Comparison of ENCODE assay signal across 26 cellular contexts in genomic region chr19:4773047-4773640, GRCh38. TPM values are rescaled to one million over a fixed set of nuclear protein-coding genes. Genes with fewer than 3 reads are reported as not detected.
DNase-seq lines count a peak whose midpoint lies in the region; ATAC-seq, FAIRE-seq and TF ChIP-seq lines count a peak whose summit lies in the region.
"Had no signal": no experiment of that assay in that cellular context is flagged by ENCODE, and none has a peak within 500 bp of the region (broad histone marks: within the 10 kb centered on the region; RNA-seq: fewer than 3 reads in every experiment).

No MANE protein-coding gene starts in this region.

- no peak overlapping the region for H3K4me3 Mint-ChIP-seq in T-helper 1 cell treated with Interleukin-12 subunit alpha and Interleukin-12 subunit beta and Interleukin-4 antibody, amounts not matched to agents 30 μg/mL and 1 μg/mL, for 36 hours
- H3K4me3 Mint-ChIP-seq in type B pancreatic cell: no peak overlapping the region
- H3K4me3 Mint-ChIP-seq in activated T-cell treated with anti-CD3 and anti-CD28 coated beads, Interleukin-2, amount 50 U/mL, for 24 hours: no peak overlapping the region
- no peak overlapping the region for H3K4me3 Mint-ChIP-seq in activated CD4-positive, alpha-beta memory T cell treated with anti-CD3 and anti-CD28 coated beads, Interleukin-2, amount 10 ng/mL, durations not matched to agents 7 days and 5 days
- H3K4me3 Mint-ChIP-seq: CD4-positive, alpha-beta T cell; HFFc6 had no signal

- POLR2A ChIA-PET in IMR-90 (lab: Charles Lee; ENCODE audit: unreplicated experiment): no interaction called here
- POLR2A ChIA-PET in GM12878 (lab: Charles Lee): interaction anchor here (0.6 kb wide), 1 partner anchor 263 kb away, joined by 3 read pairs; no protein-coding TSS in a partner anchor
- POLR2A ChIA-PET in activated CD4-positive, alpha-beta memory T cell treated with anti-CD3 and anti-CD28 coated beads, Interleukin-2, amount 10 ng/mL, durations not matched to agents 7 days and 5 days (lab: Charles Lee): no interaction called here

- no peak overlapping the region for H3K27ac ChIP-seq in IMR-90 (ENCODE audit: insufficient read depth, low read length)
- no peak overlapping the region for H3K27ac ChIP-seq in GM12878 (ENCODE audit: control insufficient read depth, insufficient read depth)
- H3K27ac ChIP-seq: 22Rv1, GM23248, KMS-11, SJSA1 had no signal

- no peak for FAIRE-seq in GM12878 (lab: Jason Lieb, UNC)

- no TSS peak for BruUV-seq in IMR-90 (replicated peaks; lab: Mats Ljungman, UMichigan)
- no TSS peak for BruUV-seq in GM12878 (replicated peaks; lab: Mats Ljungman, UMichigan)

- CTCF ChIA-PET in IMR-90 (lab: Yijun Ruan, JAX) (no interaction called here), GM12878 (lab: Yijun Ruan, JAX) (interaction anchor here (1.1 to 2.8 kb wide), 2 partner anchors 9 to 18 kb away, joined by 3 to 17 read pairs; partner anchors contain the start of gene FEM1A)
- CTCF ChIA-PET in activated CD4-positive, alpha-beta memory T cell treated with anti-CD3 and anti-CD28 coated beads, Interleukin-2, amount 10 ng/mL, durations not matched to agents 7 days and 5 days (lab: Charles Lee): interaction anchor here (1.9 kb wide), 1 partner anchor 18 kb away, joined by 5 read pairs; the partner anchor contains the start of gene FEM1A

- H3K4me2 ChIP-seq in IMR-90 (ENCODE audit: low read depth, low read length): no peak overlapping the region
- no peak overlapping the region for H3K4me2 ChIP-seq in GM12878 (ENCODE audit: control insufficient read depth, insufficient read depth)
- H3K4me2 ChIP-seq: KMS-11 had no signal

- no peaks in the 10 kb centered on the region for H3K36me3 ChIP-seq in IMR-90 (ENCODE audit: control insufficient read depth, insufficient read depth, low read length)
- H3K36me3 ChIP-seq in GM12878 (ENCODE audit: control insufficient read depth in 2 of 2, insufficient read depth in 2 of 2, low read length in 1 of 2): no peaks in the 10 kb centered on the region
- H3K36me3 ChIP-seq: SJSA1 had no signal

- intact Hi-C loops in IMR-90 (cut with micrococcal nuclease): no loop called here
- intact Hi-C loops in GM12878 (cut with micrococcal nuclease; ENCODE audit: unreplicated experiment): loop anchor here (5.0 kb wide), 1 partner anchor 41 kb away; no protein-coding TSS in a partner anchor

- no peaks in the 10 kb centered on the region for H3K79me1 ChIP-seq in IMR-90 (ENCODE audit: low read depth in 1 of 2, low read length in 2 of 2)

- no peaks in the 10 kb centered on the region for H3K4me1 ChIP-seq in IMR-90 (ENCODE audit: control insufficient read depth, insufficient read depth, low read length)
- H3K4me1 ChIP-seq in GM12878 (ENCODE audit: control insufficient read depth, insufficient read depth, low read length): no peaks in the 10 kb centered on the region

- no peak overlapping the region for H2AK5ac ChIP-seq in IMR-90 (ENCODE audit: low read depth, low read length)

- SMC1A ChIA-PET in GM12878 (lab: Charles Lee; ENCODE audit: uncharacterized antibody, unreplicated experiment): interaction anchor here (1.0 to 1.7 kb wide), 4 partner anchors 17 to 95 kb away, joined by 3 to 10 read pairs (median 4); partner anchors contain the start of genes FEM1A and PLIN3

- peaks cover 8% of the 10 kb centered on the region for H4K20me1 ChIP-seq in IMR-90 (ENCODE audit: insufficient read depth, low read length)
- no peaks in the 10 kb centered on the region; the same call in 1 of the 2 replicates for H4K20me1 ChIP-seq in GM12878 (ENCODE audit: control insufficient read depth, insufficient read depth)

- H3K27me3 ChIP-seq in IMR-90 (ENCODE audit: control insufficient read depth, insufficient read depth, low read length) (peaks cover 7% of the 10 kb centered on the region; the same call in 1 of the 2 replicates), GM12878 (replicated peaks in 1 of 2; ENCODE audit: control insufficient read depth in 2 of 2, insufficient read depth in 2 of 2, low read length in 1 of 2) (no peaks in the 10 kb centered on the region; a peak in 2 of 4 replicates)

- H3K18ac ChIP-seq in IMR-90 (ENCODE audit: low read depth, low read length): no peak overlapping the region

- no peak for ATAC-seq in IMR-90 (ENCODE audit: low read depth)
- ATAC-seq in GM12878: peak; percentile 94
- ATAC-seq: PC-3 had no signal

- DNase-seq in T-helper 1 cell: no peak
- no peak for DNase-seq in IMR-90
- DNase-seq in GM12878 (ENCODE audit: low read depth, low spot score): peak; percentile 25
- DNase-seq in type B pancreatic cell (ENCODE audit: extremely low spot score, unreplicated experiment): no peak
- DNase-seq in KBM-7: no peak
- DNase-seq in activated T-cell treated with anti-CD3 and anti-CD28 coated beads, Interleukin-2, amount 50 U/mL, for 24 hours: no peak
- no peak for DNase-seq in activated CD4-positive, alpha-beta memory T cell treated with anti-CD3 and anti-CD28 coated beads, Interleukin-2, amount 10 ng/mL, durations not matched to agents 7 days and 5 days
- DNase-seq: CD4-positive, alpha-beta T cell; COR-L47; GM23248; H7; HFFc6; NCI-H1105; NCI-H1436 treated with DMSO at 0.1 percent for 48 hours; NCI-H187 treated with DMSO at 0.1 percent for 48 hours; NCI-H2171 treated with DMSO at 0.1 percent for 48 hours; NCI-H345; NCI-H524; NCI-H82; NK-92 treated with Interleukin-12 subunit alpha and Interleukin-12 subunit beta, amount 100 ng/mL, for 24 hours; PC-3; Right ventricle myocardium superior had no signal

- H3K79me2 ChIP-seq in GM12878 (ENCODE audit: control insufficient read depth, insufficient read depth, low read length): no peaks in the 10 kb centered on the region

- no peak overlapping the region for H2BK20ac ChIP-seq in IMR-90 (ENCODE audit: low read depth, low read length)

- H2BK15ac ChIP-seq in IMR-90 (ENCODE audit: low read depth, low read length): no peak overlapping the region

- H3K4me3 ChIP-seq in IMR-90 (ENCODE audit: insufficient read depth, low read depth, low read length) (no peak overlapping the region), GM12878 (no peak overlapping the region)
- H3K4me3 ChIP-seq: GM23248, SJSA1 had no signal

- no peaks in the 10 kb centered on the region for H3K9me1 ChIP-seq in IMR-90 (ENCODE audit: insufficient read depth, low read length)

- H3K56ac ChIP-seq in IMR-90 (ENCODE audit: extremely low read depth, insufficient read depth, low read length): no peak overlapping the region

- H3K27ac Mint-ChIP-seq in T-helper 1 cell treated with Interleukin-12 subunit alpha and Interleukin-12 subunit beta and Interleukin-4 antibody, amounts not matched to agents 30 μg/mL and 1 μg/mL, for 36 hours: peak overlapping the region; percentile 15
- H3K27ac Mint-ChIP-seq in type B pancreatic cell: peak overlapping the region; percentile 6
- no peak overlapping the region for H3K27ac Mint-ChIP-seq in activated T-cell treated with anti-CD3 and anti-CD28 coated beads, Interleukin-2, amount 50 U/mL, for 24 hours
- H3K27ac Mint-ChIP-seq in activated CD4-positive, alpha-beta memory T cell treated with anti-CD3 and anti-CD28 coated beads, Interleukin-2, amount 10 ng/mL, durations not matched to agents 7 days and 5 days: no peak overlapping the region
- H3K27ac Mint-ChIP-seq: CD4-positive, alpha-beta T cell; HFFc6 had no signal

- TF ChIP-seq CTCF in IMR-90 (conservative IDR thresholded peaks at IDR 0.05; ENCODE audit: low read depth, low read length) (no peak), GM12878 (IDR thresholded peaks at IDR 0.05 in 2 of 3, conservative IDR thresholded peaks at IDR 0.05 in 1 of 3; ENCODE audit: control insufficient read depth in 2 of 3, extremely low read depth in 1 of 3, insufficient read depth in 1 of 3, low read depth in 3 of 3, low read length in 3 of 3) (no peak), type B pancreatic cell (conservative IDR thresholded peaks at IDR 0.05) (no peak)

- in situ Hi-C loops in IMR-90 (cut with MboI; ENCODE audit: low sequenced_read_pairs) (no loop called here), GM12878 (cut with MboI) (no loop called here), KBM-7 (cut with MboI; ENCODE audit: low pct_unique_long_range_greater_than_20kb, low sequenced_read_pairs) (no loop called here)

- no peak for TF ChIP-seq RAD21 in IMR-90 (IDR thresholded peaks at IDR 0.05; ENCODE audit: low read length)
- no peak for TF ChIP-seq RAD21 in GM12878 (IDR thresholded peaks at IDR 0.05; ENCODE audit: insufficient read depth, low read depth, low read length)

- no peak overlapping the region for H3K14ac ChIP-seq in IMR-90 (replicated peaks; ENCODE audit: low read depth, low read length)

- no peaks in the 10 kb centered on the region for H3K36me3 Mint-ChIP-seq in T-helper 1 cell treated with Interleukin-12 subunit alpha and Interleukin-12 subunit beta and Interleukin-4 antibody, amounts not matched to agents 30 μg/mL and 1 μg/mL, for 36 hours (ENCODE audit: low read depth)
- no peaks in the 10 kb centered on the region for H3K36me3 Mint-ChIP-seq in type B pancreatic cell
- no peaks in the 10 kb centered on the region for H3K36me3 Mint-ChIP-seq in activated T-cell treated with anti-CD3 and anti-CD28 coated beads, Interleukin-2, amount 50 U/mL, for 24 hours (ENCODE audit: low read depth)
- no peaks in the 10 kb centered on the region for H3K36me3 Mint-ChIP-seq in activated CD4-positive, alpha-beta memory T cell treated with anti-CD3 and anti-CD28 coated beads, Interleukin-2, amount 10 ng/mL, durations not matched to agents 7 days and 5 days (ENCODE audit: low read depth)

- H3K9ac ChIP-seq in IMR-90 (ENCODE audit: low read depth, low read length): no peak overlapping the region
- H3K9ac ChIP-seq in GM12878 (ENCODE audit: control insufficient read depth, insufficient read depth, low read length): no peak overlapping the region
- H3K9ac ChIP-seq: GM23248, KMS-11 had no signal

- no peak overlapping the region for H2BK5ac ChIP-seq in IMR-90 (ENCODE audit: low read depth, low read length, poor library complexity, severe bottlenecking)

- TF ChIP-seq EP300 in GM12878 (IDR thresholded peaks at IDR 0.05; ENCODE audit: borderline replicate concordance in 1 of 2, control insufficient read depth in 1 of 2, low read depth in 2 of 2, low read length in 2 of 2): no peak

- no peak overlapping the region for H3K4ac ChIP-seq in IMR-90 (ENCODE audit: low read depth, low read length)

- H3K23ac ChIP-seq in IMR-90 (ENCODE audit: low read depth, low read length): no peak overlapping the region

- H2BK120ac ChIP-seq in IMR-90 (ENCODE audit: low read depth, low read length): no peak overlapping the region

- peaks cover 4% of the 10 kb centered on the region for H3K4me1 Mint-ChIP-seq in T-helper 1 cell treated with Interleukin-12 subunit alpha and Interleukin-12 subunit beta and Interleukin-4 antibody, amounts not matched to agents 30 μg/mL and 1 μg/mL, for 36 hours (ENCODE audit: low read depth)
- peaks cover 5% of the 10 kb centered on the region for H3K4me1 Mint-ChIP-seq in type B pancreatic cell (ENCODE audit: unreplicated experiment)
- peaks cover 4% of the 10 kb centered on the region for H3K4me1 Mint-ChIP-seq in activated T-cell treated with anti-CD3 and anti-CD28 coated beads, Interleukin-2, amount 50 U/mL, for 24 hours (ENCODE audit: low read depth)
- H3K4me1 Mint-ChIP-seq in activated CD4-positive, alpha-beta memory T cell treated with anti-CD3 and anti-CD28 coated beads, Interleukin-2, amount 10 ng/mL, durations not matched to agents 7 days and 5 days: no peaks in the 10 kb centered on the region

- H3K27me3 Mint-ChIP-seq in T-helper 1 cell treated with Interleukin-12 subunit alpha and Interleukin-12 subunit beta and Interleukin-4 antibody, amounts not matched to agents 30 μg/mL and 1 μg/mL, for 36 hours (ENCODE audit: low read depth): peaks cover 4% of the 10 kb centered on the region
- peaks cover 37% of the 10 kb centered on the region for H3K27me3 Mint-ChIP-seq in type B pancreatic cell
- H3K27me3 Mint-ChIP-seq in activated T-cell treated with anti-CD3 and anti-CD28 coated beads, Interleukin-2, amount 50 U/mL, for 24 hours: peaks cover 28% of the 10 kb centered on the region
- peaks cover 3% of the 10 kb centered on the region for H3K27me3 Mint-ChIP-seq in activated CD4-positive, alpha-beta memory T cell treated with anti-CD3 and anti-CD28 coated beads, Interleukin-2, amount 10 ng/mL, durations not matched to agents 7 days and 5 days

- H2AFZ ChIP-seq in IMR-90 (replicated peaks; ENCODE audit: low read length, poor library complexity): peak overlapping the region; percentile 21
- H2AFZ ChIP-seq in GM12878 (ENCODE audit: control insufficient read depth, low read depth, low read length): no peak overlapping the region
- H2AFZ ChIP-seq: GM23248 had no signal

- H4K8ac ChIP-seq in IMR-90 (ENCODE audit: low read depth in 2 of 2, low read length in 2 of 2): no peak overlapping the region

- H3K9me3 ChIP-seq in IMR-90 (ENCODE audit: control insufficient read depth, insufficient read depth, low read length) (peaks cover 3% of the 10 kb centered on the region; the same call in 1 of the 2 replicates), GM12878 (replicated peaks; ENCODE audit: control insufficient read depth, insufficient read depth, low read length) (no peaks in the 10 kb centered on the region; the same call in 2 of the 3 replicates)
- H3K9me3 ChIP-seq: SJSA1 had no signal

- RAD21 ChIA-PET in GM12878 (lab: Charles Lee; ENCODE audit: unreplicated experiment): interaction anchor here (0.8 to 2.4 kb wide), 4 partner anchors 18 to 1531 kb away, joined by 3 to 12 read pairs (median 5); partner anchors contain the start of gene FEM1A

- dilution Hi-C loops in IMR-90 (cut with HindIII; ENCODE audit: low sequenced_read_pairs, unreplicated experiment): no loop called here

- no peak for TF ChIP-seq POLR2A in IMR-90 (IDR thresholded peaks at IDR 0.05; ENCODE audit: low read depth, low read length)
- no peak for TF ChIP-seq POLR2A in GM12878 (IDR thresholded peaks at IDR 0.05; ENCODE audit: low read depth, low read length)

- WGBS in IMR-90 (ENCODE audit: extremely low coverage in 2 of 2, insufficient read length in 1 of 2), 2 experiments: 73% methylated on average over 2 of the region's 9 CpGs; no CpG with 5 or more reads in 1 of the 2 experiments
- WGBS in GM12878 (ENCODE audit: insufficient coverage, insufficient replicate concordance, low lambda C conversion rate, missing lambda C conversion rate): 13% methylated on average over 9 of the region's 9 CpGs

- H4K91ac ChIP-seq in IMR-90 (ENCODE audit: insufficient read depth, low read depth, low read length): no peak overlapping the region

- H3K9me3 Mint-ChIP-seq in T-helper 1 cell treated with Interleukin-12 subunit alpha and Interleukin-12 subunit beta and Interleukin-4 antibody, amounts not matched to agents 30 μg/mL and 1 μg/mL, for 36 hours: peaks cover 3% of the 10 kb centered on the region
- peaks cover 4% of the 10 kb centered on the region for H3K9me3 Mint-ChIP-seq in type B pancreatic cell
- no peaks in the 10 kb centered on the region for H3K9me3 Mint-ChIP-seq in activated T-cell treated with anti-CD3 and anti-CD28 coated beads, Interleukin-2, amount 50 U/mL, for 24 hours
- H3K9me3 Mint-ChIP-seq in activated CD4-positive, alpha-beta memory T cell treated with anti-CD3 and anti-CD28 coated beads, Interleukin-2, amount 10 ng/mL, durations not matched to agents 7 days and 5 days: no peaks in the 10 kb centered on the region

- no peak overlapping the region for H4K5ac ChIP-seq in IMR-90 (ENCODE audit: low read depth, low read length)

- H2AK9ac ChIP-seq in IMR-90 (replicated peaks; ENCODE audit: low read depth, low read length, poor library complexity): no peak overlapping the region

RNA-seq across cellular contexts. Expression of gene FEM1A, which starts 18.4 kb away (rescaled TPM):
- 8.6 and 8.8 TPM in 2 replicates for total RNA-seq in IMR-90 (2012; rRNA removed)
- 5.3 and 5.8 TPM in 2 replicates for polyA plus RNA-seq in IMR-90 (2012; rRNA removed)
- 2.4 and 5.0 TPM in 2 replicates for polyA plus RNA-seq in IMR-90 (2012; cell fraction: cytosol; rRNA removed)
- polyA plus RNA-seq in IMR-90 (2012; cell fraction: nucleus; rRNA removed; ENCODE audit: low replicate concordance): 1.8 and 3.2 TPM in 2 replicates
- total RNA-seq in GM12878 (2013; cell fraction: nucleolus; rRNA removed): 8.5 and 10.8 TPM in 2 replicates
- total RNA-seq in GM12878 (2014; rRNA removed): 14.0 and 17.4 TPM in 2 replicates
- 5.7 and 6.9 TPM in 2 replicates for total RNA-seq in GM12878 (2014; rRNA removed; fragmentation: Illumina TruSeq; extraction: Trizol)
- 14.3 and 15.0 TPM in 2 replicates for total RNA-seq in GM12878 (2021)
- 0.29 TPM for polyA plus RNA-seq in GM12878 (2011; ENCODE audit: low read depth)
- polyA plus RNA-seq in GM12878 (2011; rRNA removed): 1.6 and 3.0 TPM in 2 replicates
- 3.7 and 5.4 TPM in 2 replicates for polyA plus RNA-seq in GM12878 (2011; cell fraction: cytosol; rRNA removed)
- 8.4 TPM in 2 replicates for polyA plus RNA-seq in GM12878 (2011; cell fraction: nucleus; rRNA removed)
- 0.85 and 1.00 TPM in 2 replicates for polyA plus RNA-seq in GM12878 (2012)
- 3.5 and 4.7 TPM in 2 replicates for polyA plus RNA-seq in GM12878 (2014; fragmentation: Illumina TruSeq; extraction: Trizol)
- polyA plus RNA-seq in GM12878 (2014; fragmentation: Nextera tagmentation; extraction: Ambion mirVana): under 1 TPM; 0.27 to 0.31 TPM
- 9.1 and 10.7 TPM in 2 replicates for polyA plus RNA-seq in GM12878 (2014; rRNA removed)
- polyA plus RNA-seq in GM12878 (2016; fragmentation: Nextera tagmentation; extraction: Ambion mirVana): 1 to 10 TPM; 2.4 to 2.7 TPM
- 5.5 and 9.7 TPM in 2 replicates for polyA minus RNA-seq in GM12878 (2011; rRNA and poly(A)+ RNA removed)
- polyA minus RNA-seq in GM12878 (2011; cell fraction: cytosol; rRNA and poly(A)+ RNA removed): 3.2 and 5.0 TPM in 2 replicates
- polyA minus RNA-seq in GM12878 (2011; cell fraction: nucleus; rRNA and poly(A)+ RNA removed): 6.6 and 12.1 TPM in 2 replicates
- 13.3 and 13.7 TPM in 2 replicates for total RNA-seq in type B pancreatic cell (ENCODE audit: low replicate concordance)
- total RNA-seq in activated CD4-positive, alpha-beta memory T cell treated with anti-CD3 and anti-CD28 coated beads, Interleukin-2, amount 10 ng/mL, durations not matched to agents 7 days and 5 days: 10 to 100 TPM; 10.2 to 10.3 TPM

RNA-seq across cellular contexts. Expression of gene DPP9, which starts 49.5 kb away (rescaled TPM):
- total RNA-seq in IMR-90 (2012; rRNA removed) (12.2 and 12.4 TPM in 2 replicates), GM12878 (2014; rRNA removed) (32.3 and 35.7 TPM in 2 replicates), GM12878 (2014; rRNA removed; fragmentation: Illumina TruSeq; extraction: Trizol) (14.9 and 15.2 TPM in 2 replicates), GM12878 (2021) (54.5 and 58.6 TPM in 2 replicates), type B pancreatic cell (ENCODE audit: low replicate concordance) (42.9 and 47.8 TPM in 2 replicates)
- polyA plus RNA-seq in IMR-90 (2012; rRNA removed) (33.0 and 37.3 TPM in 2 replicates), GM12878 (2011; rRNA removed) (4.5 and 10.0 TPM in 2 replicates), GM12878 (2014; fragmentation: Illumina TruSeq; extraction: Trizol) (11.4 and 24.1 TPM in 2 replicates), GM12878 (2014; fragmentation: Nextera tagmentation; extraction: Ambion mirVana) (1 to 10 TPM in 1 of 2 experiments, under 1 TPM in 1; 0.64 to 1.2 TPM), GM12878 (2014; rRNA removed) (31.0 and 40.9 TPM in 2 replicates), GM12878 (2016; fragmentation: Nextera tagmentation; extraction: Ambion mirVana) (10 to 100 TPM; 50.6 to 52.9 TPM)
- 27.1 and 46.5 TPM in 2 replicates for polyA plus RNA-seq in IMR-90 (2012; cell fraction: cytosol; rRNA removed)
- polyA plus RNA-seq in IMR-90 (2012; cell fraction: nucleus; rRNA removed; ENCODE audit: low replicate concordance): 36.9 and 57.3 TPM in 2 replicates
- 114 and 131 TPM in 2 replicates for total RNA-seq in GM12878 (2013; cell fraction: nucleolus; rRNA removed)
- polyA plus RNA-seq in GM12878 (2011; ENCODE audit: low read depth): 7.2 TPM
- polyA plus RNA-seq in GM12878 (2011; cell fraction: cytosol; rRNA removed): 13.7 and 15.7 TPM in 2 replicates
- 30.1 and 56.0 TPM in 2 replicates for polyA plus RNA-seq in GM12878 (2011; cell fraction: nucleus; rRNA removed)
- 22.3 and 28.0 TPM in 2 replicates for polyA plus RNA-seq in GM12878 (2012)
- 13.0 and 18.5 TPM in 2 replicates for polyA minus RNA-seq in GM12878 (2011; rRNA and poly(A)+ RNA removed)
- polyA minus RNA-seq in GM12878 (2011; cell fraction: cytosol; rRNA and poly(A)+ RNA removed): 13.9 and 19.4 TPM in 2 replicates
- polyA minus RNA-seq in GM12878 (2011; cell fraction: nucleus; rRNA and poly(A)+ RNA removed): 23.8 and 35.4 TPM in 2 replicates
- 10 to 100 TPM; 67.6 to 78.3 TPM for total RNA-seq in activated CD4-positive, alpha-beta memory T cell treated with anti-CD3 and anti-CD28 coated beads, Interleukin-2, amount 10 ng/mL, durations not matched to agents 7 days and 5 days

RNA-seq across cellular contexts. Expression of gene TICAM1, which starts 58.4 kb away (rescaled TPM):
- 0.90 and 1.1 TPM in 2 replicates for total RNA-seq in IMR-90 (2012; rRNA removed)
- polyA plus RNA-seq in IMR-90 (2012; rRNA removed): 9.2 and 10.9 TPM in 2 replicates
- polyA plus RNA-seq in IMR-90 (2012; cell fraction: cytosol; rRNA removed): 6.4 and 7.8 TPM in 2 replicates
- polyA plus RNA-seq in IMR-90 (2012; cell fraction: nucleus; rRNA removed; ENCODE audit: low replicate concordance): 2.4 and 4.9 TPM in 2 replicates
- 18.2 and 19.6 TPM in 2 replicates for total RNA-seq in GM12878 (2013; cell fraction: nucleolus; rRNA removed)
- 3.1 and 4.0 TPM in 2 replicates for total RNA-seq in GM12878 (2014; rRNA removed)
- total RNA-seq in GM12878 (2014; rRNA removed; fragmentation: Illumina TruSeq; extraction: Trizol): 3.8 and 4.2 TPM in 2 replicates
- 31.1 and 32.0 TPM in 2 replicates for total RNA-seq in GM12878 (2021)
- 5.8 TPM for polyA plus RNA-seq in GM12878 (2011; ENCODE audit: low read depth)
- 0.84 and 2.6 TPM in 2 replicates for polyA plus RNA-seq in GM12878 (2011; rRNA removed)
- polyA plus RNA-seq in GM12878 (2011; cell fraction: cytosol; rRNA removed): 5.2 and 7.1 TPM in 2 replicates
- polyA plus RNA-seq in GM12878 (2011; cell fraction: nucleus; rRNA removed): 10.0 and 20.2 TPM in 2 replicates
- 19.8 and 26.3 TPM in 2 replicates for polyA plus RNA-seq in GM12878 (2012)
- polyA plus RNA-seq in GM12878 (2014; fragmentation: Illumina TruSeq; extraction: Trizol): 2.7 and 6.4 TPM in 2 replicates
- polyA plus RNA-seq in GM12878 (2014; fragmentation: Nextera tagmentation; extraction: Ambion mirVana): under 1 TPM; 0.31 to 0.99 TPM
- 14.1 and 19.3 TPM in 2 replicates for polyA plus RNA-seq in GM12878 (2014; rRNA removed)
- 10 to 100 TPM; 19.5 to 21.3 TPM for polyA plus RNA-seq in GM12878 (2016; fragmentation: Nextera tagmentation; extraction: Ambion mirVana)
- 2.0 and 4.6 TPM in 2 replicates for polyA minus RNA-seq in GM12878 (2011; rRNA and poly(A)+ RNA removed)
- 8.5 and 12.0 TPM in 2 replicates for polyA minus RNA-seq in GM12878 (2011; cell fraction: cytosol; rRNA and poly(A)+ RNA removed)
- 2.3 and 5.7 TPM in 2 replicates for polyA minus RNA-seq in GM12878 (2011; cell fraction: nucleus; rRNA and poly(A)+ RNA removed)
- 8.3 and 20.5 TPM in 2 replicates for total RNA-seq in type B pancreatic cell (ENCODE audit: low replicate concordance)
- total RNA-seq in activated CD4-positive, alpha-beta memory T cell treated with anti-CD3 and anti-CD28 coated beads, Interleukin-2, amount 10 ng/mL, durations not matched to agents 7 days and 5 days: 10 to 100 TPM; 25.9 to 26.0 TPM

Comparison
In these comparisons a context has a peak if more than half of its experiments do, and no peak if none do; other contexts are left out.
1. H3K27ac Mint-ChIP-seq: peak in T-helper 1 cell treated with Interleukin-12 subunit alpha and Interleukin-12 subunit beta and Interleukin-4 antibody, amounts not matched to agents 30 μg/mL and 1 μg/mL, for 36 hours (single experiment) and type B pancreatic cell (single experiment); none in activated T-cell treated with anti-CD3 and anti-CD28 coated beads, Interleukin-2, amount 50 U/mL, for 24 hours (single experiment) and activated CD4-positive, alpha-beta memory T cell treated with anti-CD3 and anti-CD28 coated beads, Interleukin-2, amount 10 ng/mL, durations not matched to agents 7 days and 5 days (single experiment).